16 cellular contexts compared by ENCODE assay signal in the genomic region with DNA sequence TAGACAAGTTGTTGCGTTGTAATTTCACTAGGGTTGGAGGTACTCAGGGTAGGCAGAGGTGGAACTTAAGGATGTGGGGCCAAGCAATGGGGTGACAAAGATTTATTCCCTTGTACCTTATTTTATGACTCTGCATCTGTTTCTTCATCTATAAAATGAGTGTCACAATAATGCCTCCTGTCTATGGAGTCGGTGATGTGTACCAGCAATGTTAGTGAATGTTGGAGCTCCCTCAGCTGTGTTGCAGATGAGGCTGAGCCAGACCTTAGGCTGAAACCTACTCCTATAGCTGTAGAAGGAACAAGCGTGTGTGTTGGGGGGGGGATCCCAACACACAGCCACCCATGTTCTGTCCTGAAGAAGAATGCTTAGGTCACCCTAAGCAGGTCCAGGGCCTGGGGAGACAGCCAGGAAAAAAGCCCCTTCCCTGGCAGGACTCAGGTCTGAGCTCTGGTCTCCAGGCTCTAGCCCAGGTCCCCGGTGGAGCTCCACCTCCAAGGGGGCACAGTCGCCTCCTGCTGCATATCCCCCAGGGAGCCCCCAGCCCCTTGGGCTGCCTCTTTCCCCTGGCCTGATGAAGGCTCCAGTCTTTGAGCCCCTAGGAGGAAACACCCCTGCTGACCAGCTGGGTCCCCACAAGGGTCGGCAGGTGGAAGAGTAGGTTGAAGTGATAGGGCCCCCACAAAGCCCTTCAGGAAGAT. TPM values are rescaled to one million over a fixed set of nuclear protein-coding genes. Genes with fewer than 3 reads are reported as not detected.
DNase-seq lines count a peak whose midpoint lies in the region; ATAC-seq and TF ChIP-seq lines count a peak whose summit lies in the region.
"Had no signal": no experiment of that assay in that cellular context is flagged by ENCODE, and none has a peak within 500 bp of the region (broad histone marks: within the 10 kb centered on the region; RNA-seq: fewer than 3 reads in every experiment).

No MANE protein-coding gene starts in this region.

- peak overlapping the region; percentile 36 for H3K4me2 ChIP-seq in osteoblast (ENCODE audit: insufficient read depth, low read length)

- peaks cover 27% of the 10 kb centered on the region for H3K79me2 ChIP-seq in osteoblast (ENCODE audit: insufficient read depth, low read length)

- in situ Hi-C loops in Caki2 (cut with HindIII; ENCODE audit: low pct_unique_long_range_greater_than_20kb, low sequenced_read_pairs): no loop called here

- peaks cover 37% of the 10 kb centered on the region for H3K36me3 ChIP-seq in HUES48 (ENCODE audit: control insufficient read depth, insufficient read depth, low read length)
- peaks cover 23% of the 10 kb centered on the region for H3K36me3 ChIP-seq in ectodermal cell (ENCODE audit: control insufficient read depth, insufficient read depth, low read length)
- peaks cover 17% of the 10 kb centered on the region for H3K36me3 ChIP-seq in osteoblast (ENCODE audit: insufficient read depth, low read length)

- no peak overlapping the region for H3K9ac ChIP-seq in HUES48 (ENCODE audit: low read depth, low read length)

- TF ChIP-seq CTCF in osteoblast (IDR thresholded peaks at IDR 0.05; ENCODE audit: extremely low read depth, low read depth, low read length) (no peak), GM10266 (IDR thresholded peaks at IDR 0.05; ENCODE audit: control insufficient read depth, insufficient read depth, low read depth, missing control alignments) (no peak)

- ATAC-seq in HG03520 (IDR thresholded peaks at IDR 0.05; ENCODE audit: unreplicated experiment): no peak

- H3K9me3 ChIP-seq in HUES48 (ENCODE audit: control insufficient read depth, insufficient read depth, low read length) (no peaks in the 10 kb centered on the region), ectodermal cell (ENCODE audit: control insufficient read depth, low read length) (no peaks in the 10 kb centered on the region), osteoblast (ENCODE audit: low read depth, low read length) (no peaks in the 10 kb centered on the region)

- H3K4me3 ChIP-seq in HUES48 (ENCODE audit: low read depth, low read length) (no peak overlapping the region), ectodermal cell (ENCODE audit: insufficient read depth, low read depth, low read length) (no peak overlapping the region), osteoblast (ENCODE audit: insufficient read depth, low read length) (no peak overlapping the region)

- WGBS in ectodermal cell, 2 experiments: 92 to 98% methylated on average over 6 of the region's 6 CpGs

- H3K27ac ChIP-seq in HUES48 (ENCODE audit: low read depth, low read length): peak overlapping the region; percentile 44
- peak overlapping the region; percentile 60 for H3K27ac ChIP-seq in ectodermal cell (ENCODE audit: insufficient read depth, low read depth, low read length, poor library complexity, severe bottlenecking)
- H3K27ac ChIP-seq in osteoblast (ENCODE audit: low read depth, low read length): peak overlapping the region; percentile 31
- H3K27ac ChIP-seq: HL-60 had no signal

- no peak overlapping the region for H2AFZ ChIP-seq in osteoblast (ENCODE audit: low read length)

- no peaks in the 10 kb centered on the region for H3K4me1 ChIP-seq in HUES48 (ENCODE audit: control insufficient read depth, insufficient read depth, low read length)
- peaks cover 4% of the 10 kb centered on the region for H3K4me1 ChIP-seq in ectodermal cell (ENCODE audit: control insufficient read depth, insufficient read depth, low read length)
- peaks cover 15% of the 10 kb centered on the region for H3K4me1 ChIP-seq in osteoblast (ENCODE audit: insufficient read depth, low read length)

- H3K27me3 ChIP-seq in HUES48 (ENCODE audit: control insufficient read depth, insufficient read depth, low read length) (no peaks in the 10 kb centered on the region), ectodermal cell (ENCODE audit: control insufficient read depth, insufficient read depth, low read length, poor library complexity, severe bottlenecking) (no peaks in the 10 kb centered on the region), osteoblast (ENCODE audit: insufficient read depth, low read length) (no peaks in the 10 kb centered on the region)

- no peaks in the 10 kb centered on the region for H4K20me1 ChIP-seq in osteoblast (ENCODE audit: insufficient read depth, low read length)

- DNase-seq in Caki2 (ENCODE audit: low read depth): peak; percentile 35
- DNase-seq in osteoblast (ENCODE audit: insufficient read length, low spot score, missing footprints): no peak
- no peak for DNase-seq in NCI-H2227 (lab: John Stamatoyannopoulos, UW; ENCODE audit: unreplicated experiment)
- DNase-seq in GM10266 (ENCODE audit: extremely low spot score): no peak
- DNase-seq in inferior parietal cortex (ENCODE audit: extremely low spot score): no peak
- DNase-seq: activated CD4-positive, alpha-beta T cell treated with anti-CD3 and anti-CD28 coated beads, Interleukin-2, amount 10 ng/mL, durations not matched to agents 24 days and 14 days; activated T-cell treated with anti-CD3 and anti-CD28 coated beads, Interleukin-2, amount 50 U/mL, for 48 hours; cortex of kidney; DMS 273 treated with DMSO at 0.1 percent for 48 hours; NCI-H1930; NCI-H69; small intestine had no signal

RNA-seq across cellular contexts. Expression of a gene that starts 4.7 kb away (rescaled TPM):
- 112 and 164 TPM in 2 replicates for total RNA-seq in Caki2 (2014; rRNA removed; shearing (Covaris generic); ENCODE audit: low replicate concordance)
- 201 TPM for polyA plus RNA-seq in ectodermal cell (2013, experiment 1 of 4)
- polyA plus RNA-seq in ectodermal cell (2013, experiment 2 of 4): 156 TPM
- polyA plus RNA-seq in ectodermal cell (2013, experiment 3 of 4): 234 TPM
- polyA plus RNA-seq in ectodermal cell (2013, experiment 4 of 4): 236 TPM
- total RNA-seq in osteoblast: 2.5 and 2.7 TPM in 2 replicates

RNA-seq across cellular contexts. Expression of a gene that starts 10.0 kb away (rescaled TPM):
- not detected in 2 replicates for total RNA-seq in Caki2 (2014; rRNA removed; shearing (Covaris generic); ENCODE audit: low replicate concordance)
- polyA plus RNA-seq in ectodermal cell (2013, experiment 1 of 4): 1.9 TPM
- polyA plus RNA-seq in ectodermal cell (2013, experiment 2 of 4): 1.1 TPM
- polyA plus RNA-seq in ectodermal cell (2013, experiment 3 of 4): 1.0 TPM
- polyA plus RNA-seq in ectodermal cell (2013, experiment 4 of 4): 1.5 TPM
- 0.29 and 0.36 TPM in 2 replicates for total RNA-seq in osteoblast
- total RNA-seq: activated CD4-positive, alpha-beta T cell treated with anti-CD3 and anti-CD28 coated beads, Interleukin-2, amount 10 ng/mL, durations not matched to agents 24 days and 14 days had no signal

RNA-seq across cellular contexts. Expression of a gene that starts 16.5 kb away (rescaled TPM):
- total RNA-seq in Caki2 (2014; rRNA removed; shearing (Covaris generic); ENCODE audit: low replicate concordance): 72.8 and 87.6 TPM in 2 replicates
- 12.9 TPM for polyA plus RNA-seq in ectodermal cell (2013, experiment 1 of 4)
- polyA plus RNA-seq in ectodermal cell (2013, experiment 2 of 4): 12.3 TPM
- 10.7 TPM for polyA plus RNA-seq in ectodermal cell (2013, experiment 3 of 4)
- polyA plus RNA-seq in ectodermal cell (2013, experiment 4 of 4): 13.3 TPM
- total RNA-seq in osteoblast: 69.0 and 101 TPM in 2 replicates

RNA-seq across cellular contexts. Expression of a gene that starts 25.3 kb away (rescaled TPM):
- total RNA-seq in Caki2 (2014; rRNA removed; shearing (Covaris generic); ENCODE audit: low replicate concordance): 74.3 and 111 TPM in 2 replicates
- 42.9 TPM for polyA plus RNA-seq in ectodermal cell (2013, experiment 1 of 4)
- polyA plus RNA-seq in ectodermal cell (2013, experiment 2 of 4): 44.6 TPM
- polyA plus RNA-seq in ectodermal cell (2013, experiment 3 of 4): 38.5 TPM
- polyA plus RNA-seq in ectodermal cell (2013, experiment 4 of 4): 42.4 TPM
- total RNA-seq in osteoblast: 12.7 and 15.6 TPM in 2 replicates

RNA-seq across cellular contexts. Expression of a gene that starts 25.4 kb away (rescaled TPM):
- total RNA-seq in Caki2 (2014; rRNA removed; shearing (Covaris generic); ENCODE audit: low replicate concordance): not detected in 2 replicates
- not detected for polyA plus RNA-seq in ectodermal cell (2013, experiment 1 of 4)
- polyA plus RNA-seq in ectodermal cell (2013, experiment 2 of 4): not detected
- polyA plus RNA-seq in ectodermal cell (2013, experiment 3 of 4): not detected
- not detected for polyA plus RNA-seq in ectodermal cell (2013, experiment 4 of 4)
- not detected in 2 replicates for total RNA-seq in osteoblast
- total RNA-seq: activated CD4-positive, alpha-beta T cell treated with anti-CD3 and anti-CD28 coated beads, Interleukin-2, amount 10 ng/mL, durations not matched to agents 24 days and 14 days had no signal

Comparison
In these comparisons a context has a peak if more than half of its experiments do, and no peak if none do; other contexts are left out.
1. RNA of a gene that starts 4.7 kb away (total RNA-seq): 112 to 164 TPM in Caki2; 2.5 to 2.7 TPM in osteoblast; every median in the first group is over 10 times any median in the second.
2. Peak in every context shown above with its lines, with median percentiles within 50 percentile points of each other: H3K27ac ChIP-seq.